22 cellular contexts compared by ENCODE assay signal in the genomic region with DNA sequence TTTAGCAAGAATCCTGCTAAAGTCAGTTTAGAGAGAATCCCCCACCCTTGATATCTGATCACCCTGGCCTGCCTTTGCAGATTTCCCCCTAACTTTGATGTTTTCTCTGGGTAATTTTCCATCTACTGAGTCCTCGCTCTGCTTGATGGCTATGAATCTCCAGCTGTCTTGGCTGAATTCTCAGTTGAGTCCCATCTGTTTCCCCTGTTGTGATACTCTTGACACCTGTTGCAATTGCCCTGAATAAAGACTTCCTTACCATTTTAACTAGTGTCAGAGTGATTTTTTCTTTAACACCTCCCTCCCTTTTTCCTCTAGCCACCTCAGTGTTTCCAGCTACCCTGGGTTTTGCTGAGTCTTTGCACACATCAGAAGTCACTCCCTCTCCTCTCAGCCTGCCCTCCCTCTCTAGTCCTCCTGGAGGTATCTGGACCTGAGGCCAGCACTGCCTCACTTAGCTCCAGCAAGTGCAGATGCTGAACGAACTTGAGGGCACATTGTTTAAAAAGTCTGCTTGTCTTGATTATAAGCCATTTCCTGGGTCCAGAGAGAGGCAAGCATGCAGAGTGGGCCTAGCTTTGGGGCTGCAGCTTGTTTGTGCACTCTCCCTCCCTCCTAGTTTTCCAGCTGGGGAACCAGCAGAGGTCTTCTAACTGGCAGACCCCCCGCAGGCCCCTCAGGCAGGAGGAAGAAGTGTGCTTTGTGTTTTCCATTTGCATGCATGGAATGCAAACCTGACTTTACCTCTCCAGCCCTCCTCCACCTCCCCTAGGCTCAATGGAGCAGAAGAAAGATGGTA.
"Had no signal": no experiment of that assay in that cellular context is flagged by ENCODE, and none has a peak within 500 bp of the region (broad histone marks: within the 10 kb centered on the region; RNA-seq: fewer than 3 reads in every experiment).

No MANE protein-coding gene starts in this region.

- DNase-seq: activated CD4-positive, alpha-beta T cell treated with anti-CD3 and anti-CD28 coated beads for 4 hours; activated CD4-positive, alpha-beta T cell treated with anti-CD3 and anti-CD28 coated beads, Interleukin-2, amount 50 U/mL, for 48 hours; activated CD8-positive, alpha-beta memory T cell treated with anti-CD3 and anti-CD28 coated beads for 24 hours; activated effector memory CD4-positive, alpha-beta T cell treated with Interleukin-2 at 50 U/mL for 16 hours; activated naive CD4-positive, alpha-beta T cell treated with Interleukin-2 at 50 U/mL for 16 hours; activated naive CD8-positive, alpha-beta T cell treated with anti-CD3 and anti-CD28 coated beads for 36 hours; adrenal gland; aorta; cerebellar nuclear complex; dorsolateral prefrontal cortex; effector memory CD4-positive, alpha-beta T cell; erythroblast; gastrocnemius medialis; glutamatergic neuron; midbrain; naive thymus-derived CD8-positive, alpha-beta T cell; occipital lobe; stimulated activated CD4-positive, alpha-beta T cell treated with anti-CD3 and anti-CD28 coated beads, Interleukin-15, amount 100 ng/mL, for 24 hours; stimulated activated CD4-positive, alpha-beta T cell treated with anti-CD3 and anti-CD28 coated beads, Interleukin-2, amount 100 ng/mL, for 24 hours; stimulated activated naive B cell treated with anti-CD40 and anti-IgM and Interleukin-4, amounts not matched to agents 10 μg/mL and 1 μg/mL and 100 μg/mL, for 72 hours; tibial artery; upper lobe of right lung had no signal

- ATAC-seq: gastrocnemius medialis; naive thymus-derived CD8-positive, alpha-beta T cell; stimulated activated naive B cell treated with anti-CD40 and anti-IgM and Interleukin-4, amounts not matched to agents 10 μg/mL and 1 μg/mL and 100 μg/mL, for 72 hours; upper lobe of right lung had no signal
